Comparison of ENCODE assay signal across 1 cellular context in the genomic region with DNA sequence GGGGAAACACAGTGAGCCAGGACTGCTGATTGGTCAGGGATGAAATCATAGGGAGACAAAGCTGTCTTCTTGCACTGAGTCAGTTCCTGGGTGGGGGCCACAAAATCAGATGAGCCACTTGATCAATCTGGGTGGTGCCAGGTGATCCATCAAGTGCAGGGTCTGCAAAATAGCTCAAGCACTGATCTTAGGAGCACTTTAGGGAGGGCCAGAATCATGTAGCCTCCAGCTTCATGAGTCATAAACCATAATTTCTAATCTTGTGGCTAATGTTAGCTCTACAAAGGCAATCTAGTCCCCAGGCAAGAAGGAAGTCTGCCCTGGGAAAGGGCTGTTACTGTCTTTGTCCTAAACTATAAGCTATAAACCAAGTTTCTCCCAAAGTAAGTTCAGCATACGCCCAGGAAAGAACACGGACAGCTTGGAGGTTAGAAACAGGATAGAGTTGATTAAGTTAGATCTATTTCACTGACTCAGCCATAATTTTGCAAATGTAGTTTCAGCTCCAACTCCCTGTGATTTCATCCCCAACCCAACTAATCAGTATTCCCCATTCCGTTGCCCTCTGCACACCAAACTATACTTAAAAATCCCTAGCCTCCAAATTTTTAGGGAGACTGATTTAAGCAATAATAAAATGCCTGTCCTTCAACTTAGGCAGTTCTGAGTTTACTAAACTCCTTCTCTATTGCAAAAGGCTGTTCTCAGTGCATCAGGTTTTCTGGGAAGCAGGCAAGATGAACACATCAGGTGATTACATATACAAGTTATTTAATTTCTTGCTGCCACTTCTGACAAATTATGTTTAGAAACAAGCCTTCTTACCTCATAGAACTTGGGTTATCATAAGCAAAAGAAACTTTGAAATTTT.
TF ChIP-seq lines count a peak whose summit lies in the region.

No MANE protein-coding gene starts in this region.

TF ChIP-seq in H1, 55 proteins besides CTCF, POLR2A, EP300 and RAD21:
- TF ChIP-seq SIRT6 (IDR thresholded peaks at IDR 0.05; ENCODE audit: low read length) (no peak), BCL11A (IDR thresholded peaks at IDR 0.05; ENCODE audit: low read depth in 2 of 2, low read length in 2 of 2) (no peak), SP2 (IDR thresholded peaks at IDR 0.05; ENCODE audit: low read length) (no peak), POU5F1 (IDR thresholded peaks at IDR 0.05; ENCODE audit: low read depth, low read length) (no peak), TAF1 (IDR thresholded peaks at IDR 0.05; ENCODE audit: low read depth, low read length) (no peak), BACH1 (IDR thresholded peaks at IDR 0.05; ENCODE audit: low read length) (no peak), CHD2 (IDR thresholded peaks at IDR 0.05; ENCODE audit: low read length) (no peak), FOSL1 (IDR thresholded peaks at IDR 0.05; ENCODE audit: insufficient read depth, low read depth, low read length) (no peak), RFX5 (IDR thresholded peaks at IDR 0.05; ENCODE audit: borderline replicate concordance, low read depth, low read length) (no peak), CBX5 (IDR thresholded peaks at IDR 0.05; ENCODE audit: low read depth, low read length) (no peak), GABPA (IDR thresholded peaks at IDR 0.05; ENCODE audit: borderline replicate concordance, insufficient read depth, low read length) (no peak), USF2 (IDR thresholded peaks at IDR 0.05; ENCODE audit: low read length) (no peak)
